ENCODE assay signal across 21 cellular contexts in genomic region chr9:98477884-98478283, GRCh38.
DNase-seq lines count a peak whose midpoint lies in the region; ATAC-seq, FAIRE-seq and TF ChIP-seq lines count a peak whose summit lies in the region.
"Had no signal": no experiment of that assay in that cellular context is flagged by ENCODE, and none has a peak within 500 bp of the region (broad histone marks: within the 10 kb centered on the region; RNA-seq: fewer than 3 reads in every experiment).

No MANE protein-coding gene starts in this region.

- H3K23ac ChIP-seq in IMR-90 (ENCODE audit: low read depth, low read length): no peak overlapping the region

- no peaks in the 10 kb centered on the region for H4K20me1 ChIP-seq in IMR-90 (ENCODE audit: insufficient read depth, low read length)

- no peaks in the 10 kb centered on the region for H3K27me3 ChIP-seq in IMR-90 (ENCODE audit: control insufficient read depth, insufficient read depth, low read length)
- H3K27me3 ChIP-seq in bronchial epithelial cell (ENCODE audit: control insufficient read depth, insufficient read depth, low read length): no peaks in the 10 kb centered on the region

- intact Hi-C loops in IMR-90 (cut with micrococcal nuclease): no loop called here
- intact Hi-C loops in left ventricle myocardium superior (cut with micrococcal nuclease): no loop called here

- no peak overlapping the region for H2AFZ ChIP-seq in IMR-90 (replicated peaks; ENCODE audit: low read length, poor library complexity)

- TF ChIP-seq CTCF in IMR-90 (conservative IDR thresholded peaks at IDR 0.05; ENCODE audit: low read depth, low read length) (no peak), bronchial epithelial cell (IDR thresholded peaks at IDR 0.05; ENCODE audit: insufficient read depth, low read length, severe bottlenecking) (no peak)

- H3K4me3 ChIP-seq in IMR-90 (ENCODE audit: insufficient read depth, low read depth, low read length): no peak overlapping the region
- H3K4me3 ChIP-seq in bronchial epithelial cell (ENCODE audit: low read depth, low read length): no peak overlapping the region

- no peak overlapping the region for H2BK120ac ChIP-seq in IMR-90 (ENCODE audit: low read depth, low read length)

- no peak for ATAC-seq in IMR-90 (ENCODE audit: low read depth)
- peak; percentile 98 for ATAC-seq in left ventricle myocardium superior
- no peak for ATAC-seq in GM21381 (IDR thresholded peaks at IDR 0.05; ENCODE audit: unreplicated experiment)
- ATAC-seq: CD8-positive, alpha-beta T cell; SK-N-SH treated with all-trans-retinoic acid at 6 μM for 48 hours had no signal

- no peak overlapping the region for H3K27ac ChIP-seq in IMR-90 (ENCODE audit: insufficient read depth, low read length)
- H3K27ac ChIP-seq: KMS-11 had no signal

- H3K36me3 ChIP-seq in IMR-90 (ENCODE audit: control insufficient read depth, insufficient read depth, low read length): peaks cover 3% of the 10 kb centered on the region; the same call in 1 of the 2 replicates
- H3K36me3 ChIP-seq in bronchial epithelial cell (ENCODE audit: control insufficient read depth, insufficient read depth, low read length): no peaks in the 10 kb centered on the region
- H3K36me3 ChIP-seq: BE2C had no signal

- no peak overlapping the region for H3K4me2 ChIP-seq in IMR-90 (ENCODE audit: low read depth, low read length)
- H3K4me2 ChIP-seq: KMS-11 had no signal

- H2AK9ac ChIP-seq in IMR-90 (replicated peaks; ENCODE audit: low read depth, low read length, poor library complexity): no peak overlapping the region

- H3K4me1 ChIP-seq in IMR-90 (ENCODE audit: control insufficient read depth, insufficient read depth, low read length): peaks cover 8% of the 10 kb centered on the region
- H3K4me1 ChIP-seq: BE2C had no signal

- peaks cover 0 to 10% of the 10 kb centered on the region in 2 experiments; a peak in 1 of 4 replicates for H3K79me1 ChIP-seq in IMR-90 (ENCODE audit: low read depth in 1 of 2, low read length in 2 of 2)

- H3K4ac ChIP-seq in IMR-90 (ENCODE audit: low read depth, low read length): no peak overlapping the region

- no peak for TF ChIP-seq RAD21 in IMR-90 (IDR thresholded peaks at IDR 0.05; ENCODE audit: low read length)

- peak; percentile 93 for FAIRE-seq in bronchial epithelial cell (lab: Jason Lieb, UNC)
- FAIRE-seq: D721Med, GM12892, RCC 7860 had no signal

- POLR2A ChIA-PET in IMR-90 (lab: Charles Lee; ENCODE audit: unreplicated experiment): no interaction called here

- WGBS in IMR-90 (ENCODE audit: extremely low coverage in 2 of 2, insufficient read length in 1 of 2), 2 experiments: 83% methylated on average over 1 of the region's 5 CpGs; no CpG with 5 or more reads in 1 of the 2 experiments

- no peak overlapping the region for H2BK5ac ChIP-seq in IMR-90 (ENCODE audit: low read depth, low read length, poor library complexity, severe bottlenecking)

- no peak overlapping the region for H3K56ac ChIP-seq in IMR-90 (ENCODE audit: extremely low read depth, insufficient read depth, low read length)

- H3K14ac ChIP-seq in IMR-90 (replicated peaks; ENCODE audit: low read depth, low read length): no peak overlapping the region

- no peak overlapping the region for H4K5ac ChIP-seq in IMR-90 (ENCODE audit: low read depth, low read length)

- dilution Hi-C loops in IMR-90 (cut with HindIII; ENCODE audit: low sequenced_read_pairs, unreplicated experiment): no loop called here

- no peak overlapping the region for H3K18ac ChIP-seq in IMR-90 (ENCODE audit: low read depth, low read length)

- no TSS peak for BruUV-seq in IMR-90 (replicated peaks; lab: Mats Ljungman, UMichigan)

- CTCF ChIA-PET in IMR-90 (lab: Yijun Ruan, JAX): no interaction called here

- DNase-seq in IMR-90: no peak
- DNase-seq in bronchial epithelial cell (ENCODE audit: low read depth): no peak
- DNase-seq in left ventricle myocardium superior: no peak
- DNase-seq in superior temporal gyrus (ENCODE audit: extremely low spot score): peak; percentile 74
- no peak for DNase-seq in dedifferentiated amniotic fluid mesenchymal stem cell (ENCODE audit: extremely low spot score)
- no peak for DNase-seq in EL
- DNase-seq: BE2C; CD8-positive, alpha-beta T cell; DND-41; GF-D8; NCI-H1436 treated with DMSO at 0.1 percent for 48 hours; NCI-H2107; NCI-H345; NCI-H69; SHP77 treated with DMSO at 0.1 percent for 48 hours had no signal

- H4K91ac ChIP-seq in IMR-90 (ENCODE audit: insufficient read depth, low read depth, low read length): no peak overlapping the region

- H3K9me1 ChIP-seq in IMR-90 (ENCODE audit: insufficient read depth, low read length): peaks cover 15% of the 10 kb centered on the region

- H3K9me3 ChIP-seq in IMR-90 (ENCODE audit: control insufficient read depth, insufficient read depth, low read length): no peaks in the 10 kb centered on the region
- H3K9me3 ChIP-seq: BE2C had no signal

- H2BK15ac ChIP-seq in IMR-90 (ENCODE audit: low read depth, low read length): no peak overlapping the region

- no peak for TF ChIP-seq POLR2A in IMR-90 (IDR thresholded peaks at IDR 0.05; ENCODE audit: low read depth, low read length)

- in situ Hi-C loops in IMR-90 (cut with MboI; ENCODE audit: low sequenced_read_pairs): no loop called here

- H2BK20ac ChIP-seq in IMR-90 (ENCODE audit: low read depth, low read length): 0 out of 2 replicates have a peak overlapping the region, but pooled peaks have one; percentile 13

- no peak overlapping the region for H2AK5ac ChIP-seq in IMR-90 (ENCODE audit: low read depth, low read length)

- H4K8ac ChIP-seq in IMR-90 (ENCODE audit: low read depth in 2 of 2, low read length in 2 of 2): no peak overlapping the region

- no peak overlapping the region for H3K9ac ChIP-seq in IMR-90 (ENCODE audit: low read depth, low read length)
- H3K9ac ChIP-seq: KMS-11 had no signal

TF ChIP-seq in IMR-90, 13 proteins besides CTCF, POLR2A, EP300 and RAD21:
- no peak for TF ChIP-seq ELK1 (IDR thresholded peaks at IDR 0.05; ENCODE audit: borderline replicate concordance, low read depth, low read length)
- no peak for TF ChIP-seq USF2 (IDR thresholded peaks at IDR 0.05; ENCODE audit: low read depth, low read length)
- no peak for TF ChIP-seq FOS (IDR thresholded peaks at IDR 0.05; ENCODE audit: low read depth, low read length)
- no peak for TF ChIP-seq MXI1 (IDR thresholded peaks at IDR 0.05; ENCODE audit: borderline replicate concordance, low read depth, low read length)
- TF ChIP-seq SMC3 (IDR thresholded peaks at IDR 0.05; ENCODE audit: low read depth, low read length): no peak
- TF ChIP-seq MAFK (IDR thresholded peaks at IDR 0.05; ENCODE audit: low read depth, low read length): no peak
- no peak for TF ChIP-seq CEBPB (IDR thresholded peaks at IDR 0.05; ENCODE audit: low read depth, low read length)
- TF ChIP-seq MAZ (IDR thresholded peaks at IDR 0.05; ENCODE audit: borderline replicate concordance, low read depth, low read length): no peak
- no peak for TF ChIP-seq RFX5 (IDR thresholded peaks at IDR 0.05; ENCODE audit: low read depth, low read length)
- TF ChIP-seq CHD1 (IDR thresholded peaks at IDR 0.05; ENCODE audit: low read depth, low read length): no peak
- TF ChIP-seq NFE2L2 (IDR thresholded peaks at IDR 0.05; ENCODE audit: low read depth, low read length): no peak
- TF ChIP-seq BHLHE40 (IDR thresholded peaks at IDR 0.05; ENCODE audit: low read depth, low read length): no peak
TF ChIP-seq in IMR-90: peak in this region for 0.
